In genomic region chr11:76721755-76722677, GRCh38 we compare ENCODE assay signal across 1 cellular context.
A peak's percentile ranks its signal among the peaks of the same experiment; 100 is the strongest.
TF ChIP-seq lines count a peak whose summit lies in the region.

No MANE protein-coding gene starts in this region.

TF ChIP-seq in HepG2, 621 proteins besides CTCF, POLR2A, EP300 and RAD21 (continued from another document and continues in another):
- TF ChIP-seq, protein P1, sequence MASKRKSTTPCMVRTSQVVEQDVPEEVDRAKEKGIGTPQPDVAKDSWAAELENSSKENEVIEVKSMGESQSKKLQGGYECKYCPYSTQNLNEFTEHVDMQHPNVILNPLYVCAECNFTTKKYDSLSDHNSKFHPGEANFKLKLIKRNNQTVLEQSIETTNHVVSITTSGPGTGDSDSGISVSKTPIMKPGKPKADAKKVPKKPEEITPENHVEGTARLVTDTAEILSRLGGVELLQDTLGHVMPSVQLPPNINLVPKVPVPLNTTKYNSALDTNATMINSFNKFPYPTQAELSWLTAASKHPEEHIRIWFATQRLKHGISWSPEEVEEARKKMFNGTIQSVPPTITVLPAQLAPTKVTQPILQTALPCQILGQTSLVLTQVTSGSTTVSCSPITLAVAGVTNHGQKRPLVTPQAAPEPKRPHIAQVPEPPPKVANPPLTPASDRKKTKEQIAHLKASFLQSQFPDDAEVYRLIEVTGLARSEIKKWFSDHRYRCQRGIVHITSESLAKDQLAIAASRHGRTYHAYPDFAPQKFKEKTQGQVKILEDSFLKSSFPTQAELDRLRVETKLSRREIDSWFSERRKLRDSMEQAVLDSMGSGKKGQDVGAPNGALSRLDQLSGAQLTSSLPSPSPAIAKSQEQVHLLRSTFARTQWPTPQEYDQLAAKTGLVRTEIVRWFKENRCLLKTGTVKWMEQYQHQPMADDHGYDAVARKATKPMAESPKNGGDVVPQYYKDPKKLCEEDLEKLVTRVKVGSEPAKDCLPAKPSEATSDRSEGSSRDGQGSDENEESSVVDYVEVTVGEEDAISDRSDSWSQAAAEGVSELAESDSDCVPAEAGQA (IDR thresholded peaks at IDR 0.05; ENCODE audit: low read depth), result no peak
- TF ChIP-seq, protein P1 (CRISPR knock-in tag; IDR thresholded peaks at IDR 0.05; ENCODE audit: borderline replicate concordance), result no peak
- TF ChIP-seq, protein P2, sequence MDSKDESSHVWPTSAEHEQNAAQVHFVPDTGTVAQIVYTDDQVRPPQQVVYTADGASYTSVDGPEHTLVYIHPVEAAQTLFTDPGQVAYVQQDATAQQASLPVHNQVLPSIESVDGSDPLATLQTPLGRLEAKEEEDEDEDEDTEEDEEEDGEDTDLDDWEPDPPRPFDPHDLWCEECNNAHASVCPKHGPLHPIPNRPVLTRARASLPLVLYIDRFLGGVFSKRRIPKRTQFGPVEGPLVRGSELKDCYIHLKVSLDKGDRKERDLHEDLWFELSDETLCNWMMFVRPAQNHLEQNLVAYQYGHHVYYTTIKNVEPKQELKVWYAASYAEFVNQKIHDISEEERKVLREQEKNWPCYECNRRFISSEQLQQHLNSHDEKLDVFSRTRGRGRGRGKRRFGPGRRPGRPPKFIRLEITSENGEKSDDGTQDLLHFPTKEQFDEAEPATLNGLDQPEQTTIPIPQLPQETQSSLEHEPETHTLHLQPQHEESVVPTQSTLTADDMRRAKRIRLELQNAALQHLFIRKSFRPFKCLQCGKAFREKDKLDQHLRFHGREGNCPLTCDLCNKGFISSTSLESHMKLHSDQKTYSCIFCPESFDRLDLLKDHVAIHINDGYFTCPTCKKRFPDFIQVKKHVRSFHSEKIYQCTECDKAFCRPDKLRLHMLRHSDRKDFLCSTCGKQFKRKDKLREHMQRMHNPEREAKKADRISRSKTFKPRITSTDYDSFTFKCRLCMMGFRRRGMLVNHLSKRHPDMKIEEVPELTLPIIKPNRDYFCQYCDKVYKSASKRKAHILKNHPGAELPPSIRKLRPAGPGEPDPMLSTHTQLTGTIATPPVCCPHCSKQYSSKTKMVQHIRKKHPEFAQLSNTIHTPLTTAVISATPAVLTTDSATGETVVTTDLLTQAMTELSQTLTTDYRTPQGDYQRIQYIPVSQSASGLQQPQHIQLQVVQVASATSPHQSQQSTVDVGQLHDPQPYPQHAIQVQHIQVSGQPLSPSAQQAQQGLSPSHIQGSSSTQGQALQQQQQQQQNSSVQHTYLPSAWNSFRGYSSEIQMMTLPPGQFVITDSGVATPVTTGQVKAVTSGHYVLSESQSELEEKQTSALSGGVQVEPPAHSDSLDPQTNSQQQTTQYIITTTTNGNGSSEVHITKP (CRISPR knock-in tag; IDR thresholded peaks at IDR 0.05; ENCODE audit: low read depth), result no peak
- no peak for TF ChIP-seq REPIN1 (CRISPR knock-in tag; IDR thresholded peaks at IDR 0.05; ENCODE audit: borderline replicate concordance, low read depth)
- TF ChIP-seq, protein P3, sequence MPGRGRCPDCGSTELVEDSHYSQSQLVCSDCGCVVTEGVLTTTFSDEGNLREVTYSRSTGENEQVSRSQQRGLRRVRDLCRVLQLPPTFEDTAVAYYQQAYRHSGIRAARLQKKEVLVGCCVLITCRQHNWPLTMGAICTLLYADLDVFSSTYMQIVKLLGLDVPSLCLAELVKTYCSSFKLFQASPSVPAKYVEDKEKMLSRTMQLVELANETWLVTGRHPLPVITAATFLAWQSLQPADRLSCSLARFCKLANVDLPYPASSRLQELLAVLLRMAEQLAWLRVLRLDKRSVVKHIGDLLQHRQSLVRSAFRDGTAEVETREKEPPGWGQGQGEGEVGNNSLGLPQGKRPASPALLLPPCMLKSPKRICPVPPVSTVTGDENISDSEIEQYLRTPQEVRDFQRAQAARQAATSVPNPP (CRISPR knock-in tag; IDR thresholded peaks at IDR 0.05), result no peak
- TF ChIP-seq MBNL3 (CRISPR knock-in tag; conservative IDR thresholded peaks at IDR 0.05), result no peak
- TF ChIP-seq, protein P4, sequence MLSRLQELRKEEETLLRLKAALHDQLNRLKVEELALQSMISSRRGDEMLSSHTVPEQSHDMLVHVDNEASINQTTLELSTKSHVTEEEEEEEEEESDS (CRISPR knock-in tag; IDR thresholded peaks at IDR 0.05; ENCODE audit: borderline replicate concordance), result no peak
- TF ChIP-seq ZNF17 (CRISPR knock-in tag; IDR thresholded peaks at IDR 0.05), result no peak
- TF ChIP-seq, protein P5, sequence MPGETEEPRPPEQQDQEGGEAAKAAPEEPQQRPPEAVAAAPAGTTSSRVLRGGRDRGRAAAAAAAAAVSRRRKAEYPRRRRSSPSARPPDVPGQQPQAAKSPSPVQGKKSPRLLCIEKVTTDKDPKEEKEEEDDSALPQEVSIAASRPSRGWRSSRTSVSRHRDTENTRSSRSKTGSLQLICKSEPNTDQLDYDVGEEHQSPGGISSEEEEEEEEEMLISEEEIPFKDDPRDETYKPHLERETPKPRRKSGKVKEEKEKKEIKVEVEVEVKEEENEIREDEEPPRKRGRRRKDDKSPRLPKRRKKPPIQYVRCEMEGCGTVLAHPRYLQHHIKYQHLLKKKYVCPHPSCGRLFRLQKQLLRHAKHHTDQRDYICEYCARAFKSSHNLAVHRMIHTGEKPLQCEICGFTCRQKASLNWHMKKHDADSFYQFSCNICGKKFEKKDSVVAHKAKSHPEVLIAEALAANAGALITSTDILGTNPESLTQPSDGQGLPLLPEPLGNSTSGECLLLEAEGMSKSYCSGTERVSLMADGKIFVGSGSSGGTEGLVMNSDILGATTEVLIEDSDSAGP (CRISPR knock-in tag; IDR thresholded peaks at IDR 0.05; ENCODE audit: borderline replicate concordance), result no peak
- no peak for TF ChIP-seq ATF7 (IDR thresholded peaks at IDR 0.05)
- no peak for TF ChIP-seq ATF7 (CRISPR knock-in tag; IDR thresholded peaks at IDR 0.05)
- TF ChIP-seq ZNF841 (CRISPR knock-in tag; IDR thresholded peaks at IDR 0.05; ENCODE audit: borderline replicate concordance), result no peak
- no peak for TF ChIP-seq ZHX1 (CRISPR knock-in tag; IDR thresholded peaks at IDR 0.05; ENCODE audit: low read depth)
- no peak for TF ChIP-seq TCF12 (IDR thresholded peaks at IDR 0.05)
- TF ChIP-seq TCF12 (CRISPR knock-in tag; IDR thresholded peaks at IDR 0.05), result no peak
- no peak for TF ChIP-seq GLI4 (CRISPR knock-in tag; IDR thresholded peaks at IDR 0.05; ENCODE audit: borderline replicate concordance)
- no peak for TF ChIP-seq KMT2B (CRISPR knock-in tag; IDR thresholded peaks at IDR 0.05)
- TF ChIP-seq, protein P6, sequence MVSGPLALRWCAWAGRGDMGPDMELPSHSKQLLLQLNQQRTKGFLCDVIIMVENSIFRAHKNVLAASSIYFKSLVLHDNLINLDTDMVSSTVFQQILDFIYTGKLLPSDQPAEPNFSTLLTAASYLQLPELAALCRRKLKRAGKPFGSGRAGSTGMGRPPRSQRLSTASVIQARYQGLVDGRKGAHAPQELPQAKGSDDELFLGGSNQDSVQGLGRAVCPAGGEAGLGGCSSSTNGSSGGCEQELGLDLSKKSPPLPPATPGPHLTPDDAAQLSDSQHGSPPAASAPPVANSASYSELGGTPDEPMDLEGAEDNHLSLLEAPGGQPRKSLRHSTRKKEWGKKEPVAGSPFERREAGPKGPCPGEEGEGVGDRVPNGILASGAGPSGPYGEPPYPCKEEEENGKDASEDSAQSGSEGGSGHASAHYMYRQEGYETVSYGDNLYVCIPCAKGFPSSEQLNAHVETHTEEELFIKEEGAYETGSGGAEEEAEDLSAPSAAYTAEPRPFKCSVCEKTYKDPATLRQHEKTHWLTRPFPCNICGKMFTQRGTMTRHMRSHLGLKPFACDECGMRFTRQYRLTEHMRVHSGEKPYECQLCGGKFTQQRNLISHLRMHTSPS (CRISPR knock-in tag; IDR thresholded peaks at IDR 0.05; ENCODE audit: low read depth), result no peak
- TF ChIP-seq, protein P7, sequence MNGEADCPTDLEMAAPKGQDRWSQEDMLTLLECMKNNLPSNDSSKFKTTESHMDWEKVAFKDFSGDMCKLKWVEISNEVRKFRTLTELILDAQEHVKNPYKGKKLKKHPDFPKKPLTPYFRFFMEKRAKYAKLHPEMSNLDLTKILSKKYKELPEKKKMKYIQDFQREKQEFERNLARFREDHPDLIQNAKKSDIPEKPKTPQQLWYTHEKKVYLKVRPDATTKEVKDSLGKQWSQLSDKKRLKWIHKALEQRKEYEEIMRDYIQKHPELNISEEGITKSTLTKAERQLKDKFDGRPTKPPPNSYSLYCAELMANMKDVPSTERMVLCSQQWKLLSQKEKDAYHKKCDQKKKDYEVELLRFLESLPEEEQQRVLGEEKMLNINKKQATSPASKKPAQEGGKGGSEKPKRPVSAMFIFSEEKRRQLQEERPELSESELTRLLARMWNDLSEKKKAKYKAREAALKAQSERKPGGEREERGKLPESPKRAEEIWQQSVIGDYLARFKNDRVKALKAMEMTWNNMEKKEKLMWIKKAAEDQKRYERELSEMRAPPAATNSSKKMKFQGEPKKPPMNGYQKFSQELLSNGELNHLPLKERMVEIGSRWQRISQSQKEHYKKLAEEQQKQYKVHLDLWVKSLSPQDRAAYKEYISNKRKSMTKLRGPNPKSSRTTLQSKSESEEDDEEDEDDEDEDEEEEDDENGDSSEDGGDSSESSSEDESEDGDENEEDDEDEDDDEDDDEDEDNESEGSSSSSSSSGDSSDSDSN (CRISPR knock-in tag; IDR thresholded peaks at IDR 0.05), result 0 out of 2 replicates have a peak, but pooled peaks have one; percentile 32
- no peak for TF ChIP-seq ZSCAN29 (CRISPR knock-in tag; conservative IDR thresholded peaks at IDR 0.05)
- no peak for TF ChIP-seq MBD4 (IDR thresholded peaks at IDR 0.05; ENCODE audit: borderline replicate concordance, low read length)
- no peak for TF ChIP-seq HBP1 (CRISPR knock-in tag; IDR thresholded peaks at IDR 0.05; ENCODE audit: low read depth)
- TF ChIP-seq CHD4 (IDR thresholded peaks at IDR 0.05; ENCODE audit: borderline replicate concordance, low read length), result no peak
- no peak for TF ChIP-seq CENPX (CRISPR knock-in tag; IDR thresholded peaks at IDR 0.05)
- TF ChIP-seq ZNF777 (CRISPR knock-in tag; IDR thresholded peaks at IDR 0.05), result no peak
- TF ChIP-seq HMG20B (CRISPR knock-in tag; conservative IDR thresholded peaks at IDR 0.05), result no peak
- TF ChIP-seq FIP1L1 (IDR thresholded peaks at IDR 0.05; ENCODE audit: borderline replicate concordance, insufficient read depth, low read depth, low read length), result no peak
- TF ChIP-seq ZNF839 (CRISPR knock-in tag; IDR thresholded peaks at IDR 0.05; ENCODE audit: borderline replicate concordance), result 0 out of 2 replicates have a peak, but pooled peaks have one; percentile 47
- TF ChIP-seq ZNF550 (CRISPR knock-in tag; IDR thresholded peaks at IDR 0.05; ENCODE audit: borderline replicate concordance), result no peak
- no peak for TF ChIP-seq REXO4 (CRISPR knock-in tag; IDR thresholded peaks at IDR 0.05; ENCODE audit: borderline replicate concordance)
